ENCODE assay signal across 9 cellular contexts in genomic region chr11:32420937-32421532, GRCh38. TPM values are rescaled to one million over a fixed set of nuclear protein-coding genes. Genes with fewer than 3 reads are reported as not detected.
A peak's percentile ranks its signal among the peaks of the same experiment; 100 is the strongest.
DNase-seq lines count a peak whose midpoint lies in the region; ATAC-seq and TF ChIP-seq lines count a peak whose summit lies in the region.
"Had no signal": no experiment of that assay in that cellular context is flagged by ENCODE, and none has a peak within 500 bp of the region (broad histone marks: within the 10 kb centered on the region; RNA-seq: fewer than 3 reads in every experiment).

No MANE protein-coding gene starts in this region.

- ATAC-seq in GM19395 (IDR thresholded peaks at IDR 0.05; ENCODE audit: unreplicated experiment) (peak; percentile 88), HG03354 (IDR thresholded peaks at IDR 0.05; ENCODE audit: poor library complexity, severe bottlenecking, unreplicated experiment) (peak; percentile 89), T-helper 17 cell (peak; percentile 93)

- H3K4me1 Mint-ChIP-seq in T-helper 17 cell, result peaks cover 14% of the 10 kb centered on the region
- H3K4me1 Mint-ChIP-seq: brain had no signal

- no peaks in the 10 kb centered on the region for H3K9me3 ChIP-seq in T-helper 17 cell (ENCODE audit: control insufficient read depth, low read length, poor library complexity, severe bottlenecking)
- H3K9me3 ChIP-seq in spleen, result no peaks in the 10 kb centered on the region
- H3K9me3 ChIP-seq in tibial nerve, result no peaks in the 10 kb centered on the region

- peak; percentile 20 for DNase-seq in COLO829 (ENCODE audit: low spot score)
- peak in 1 of 3 donors; percentile 24 for DNase-seq in T-helper 17 cell
- no peak for DNase-seq in spleen
- no peak for DNase-seq in NCI-H1436 treated with DMSO at 0.1 percent for 48 hours (lab: John Stamatoyannopoulos, UW)
- DNase-seq in tibial nerve (ENCODE audit: low spot score in 2 of 2), result no peak
- no peak for DNase-seq in GM03348 (ENCODE audit: low spot score)

- no peak for TF ChIP-seq POLR2A in spleen (IDR thresholded peaks at IDR 0.05)
- no peak for TF ChIP-seq POLR2A in tibial nerve (IDR thresholded peaks at IDR 0.05)

- 16 to 27% (median 17%) methylated on average over 9 of the region's 9 CpGs for WGBS in spleen, 5 donors
- 57 to 67% methylated on average over 9 of the region's 9 CpGs for WGBS in tibial nerve, 2 donors

- peak overlapping the region; percentile 19 for H3K27ac Mint-ChIP-seq in T-helper 17 cell
- H3K27ac Mint-ChIP-seq: brain had no signal

- H3K4me1 ChIP-seq in spleen (peaks cover 0 to 37% (median 8%) of the 10 kb centered on the region in 6 donors), tibial nerve (no peaks in the 10 kb centered on the region)

- H3K36me3 Mint-ChIP-seq in T-helper 17 cell (ENCODE audit: low read depth), result peaks cover 3% of the 10 kb centered on the region
- H3K36me3 Mint-ChIP-seq: brain had no signal

- H3K27me3 ChIP-seq in spleen (replicated peaks in 1 of 7) (peaks cover 0 to 57% (median 8%) of the 10 kb centered on the region in 7 donors), tibial nerve (peaks cover 0 to 57% of the 10 kb centered on the region in 2 donors)

- H3K4me3 Mint-ChIP-seq in T-helper 17 cell, result peak overlapping the region; percentile 71
- H3K4me3 Mint-ChIP-seq: brain had no signal

- H3K36me3 ChIP-seq in spleen, result no peaks in the 10 kb centered on the region
- H3K36me3 ChIP-seq in tibial nerve, result no peaks in the 10 kb centered on the region

- H3K4me3 ChIP-seq in spleen (no peak overlapping the region), tibial nerve (no peak overlapping the region)

- H3K27me3 Mint-ChIP-seq in T-helper 17 cell, result peaks cover 27% of the 10 kb centered on the region

- TF ChIP-seq CTCF in spleen (IDR thresholded peaks at IDR 0.05 in 8 of 11, conservative IDR thresholded peaks at IDR 0.05 in 3 of 11) (no peak), tibial nerve (IDR thresholded peaks at IDR 0.05) (no peak)

- intact Hi-C loops in spleen (cut with DNase I; ENCODE audit: low total_unique reads), result no loop called here

- H3K27ac ChIP-seq in spleen (peak overlapping the region in 5 of 8 donors; percentile 10 to 46 (median 33)), tibial nerve (no peak overlapping the region)

- TF ChIP-seq EP300 in tibial nerve (IDR thresholded peaks at IDR 0.05), result no peak

RNA-seq across cellular contexts. Expression of gene WT1, which starts 14.3 kb away (rescaled TPM):
- total RNA-seq in T-helper 17 cell (not detected), spleen (10 to 100 TPM; 25.6 to 53.0 (median 38.9) TPM), tibial nerve (not detected)
- 1 to 10 TPM; 1.6 to 4.4 (median 2.8) TPM for polyA plus RNA-seq in spleen

Comparison
In these comparisons a context has a peak if more than half of its experiments do, and no peak if none do; other contexts are left out.
1. H3K27ac ChIP-seq: peak in spleen (5 of 8); none in tibial nerve (0 of 4).
2. RNA of gene WT1, which starts 14.3 kb away (total RNA-seq): 25.6 to 53.0 TPM in spleen; not detected in T-helper 17 cell and not detected in tibial nerve; every median in the first group is over 10 times any median in the second.
3. Peak in every context shown above with its lines, with median percentiles within 50 percentile points of each other: ATAC-seq.